ENCODE assay signal across 17 cellular contexts in genomic region chr11:33307984-33308383, GRCh38. TPM values are rescaled to one million over a fixed set of nuclear protein-coding genes. Genes with fewer than 3 reads are reported as not detected.
DNase-seq lines count a peak whose midpoint lies in the region; ATAC-seq and TF ChIP-seq lines count a peak whose summit lies in the region.
"Had no signal": no experiment of that assay in that cellular context is flagged by ENCODE, and none has a peak within 500 bp of the region (broad histone marks: within the 10 kb centered on the region; RNA-seq: fewer than 3 reads in every experiment).

No MANE protein-coding gene starts in this region.

- no peaks in the 10 kb centered on the region for H3K9me3 Mint-ChIP-seq in brain
- H3K9me3 Mint-ChIP-seq in naive thymus-derived CD8-positive, alpha-beta T cell, result no peaks in the 10 kb centered on the region
- no peaks in the 10 kb centered on the region for H3K9me3 Mint-ChIP-seq in activated CD8-positive, alpha-beta T cell treated with anti-CD3 and anti-CD28 coated beads for 36 hours

- POLR2A ChIA-PET in naive thymus-derived CD8-positive, alpha-beta T cell (lab: Charles Lee), result no interaction called here
- POLR2A ChIA-PET in activated CD8-positive, alpha-beta T cell treated with anti-CD3 and anti-CD28 coated beads for 36 hours (lab: Charles Lee), result no interaction called here

- DNase-seq in EL (peak; percentile 40), NCI-H1694 (lab: John Stamatoyannopoulos, UW) (peak; percentile 11), myocyte (ENCODE audit: low read depth) (peak; percentile 47), NCI-H1436 treated with DMSO at 0.1 percent for 48 hours (lab: John Stamatoyannopoulos, UW) (no peak), MV-4-11 (lab: John Stamatoyannopoulos, UW) (no peak)
- no peak for DNase-seq in naive thymus-derived CD8-positive, alpha-beta T cell
- no peak for DNase-seq in activated CD8-positive, alpha-beta T cell treated with anti-CD3 and anti-CD28 coated beads for 36 hours
- DNase-seq: central memory CD4-positive, alpha-beta T cell; foreskin melanocyte; left ventricle myocardium superior; NCI-H2029 treated with DMSO at 0.1 percent for 48 hours; ovary; RPMI8226; stimulated activated CD4-positive, alpha-beta T cell treated with anti-CD3 and anti-CD28 coated beads, Interleukin-4, amount 100 ng/mL, for 4 hours; stimulated activated CD8-positive, alpha-beta memory T cell treated with anti-CD3 and anti-CD28 coated beads, Interleukin-4, amount 100 ng/mL, for 48 hours; T-helper 1 cell had no signal

- H3K27me3 Mint-ChIP-seq in brain, result no peaks in the 10 kb centered on the region
- no peaks in the 10 kb centered on the region for H3K27me3 Mint-ChIP-seq in naive thymus-derived CD8-positive, alpha-beta T cell
- no peaks in the 10 kb centered on the region for H3K27me3 Mint-ChIP-seq in activated CD8-positive, alpha-beta T cell treated with anti-CD3 and anti-CD28 coated beads for 36 hours

- H3K4me1 Mint-ChIP-seq in brain, result peaks cover 45% of the 10 kb centered on the region
- peaks cover 31 to 58% (median 50%) of the 10 kb centered on the region in 4 donors for H3K4me1 Mint-ChIP-seq in naive thymus-derived CD8-positive, alpha-beta T cell
- peaks cover 37% of the 10 kb centered on the region for H3K4me1 Mint-ChIP-seq in activated CD8-positive, alpha-beta T cell treated with anti-CD3 and anti-CD28 coated beads for 36 hours (ENCODE audit: low read depth)

- peak overlapping the region in 2 of 5 experiments; percentile 6 to 9 for H3K4me3 Mint-ChIP-seq in brain
- peak overlapping the region in 1 of 10 donors; percentile 26 for H3K4me3 Mint-ChIP-seq in naive thymus-derived CD8-positive, alpha-beta T cell
- no peak overlapping the region for H3K4me3 Mint-ChIP-seq in activated CD8-positive, alpha-beta T cell treated with anti-CD3 and anti-CD28 coated beads for 36 hours

- no peak for TF ChIP-seq CTCF in brain (conservative IDR thresholded peaks at IDR 0.05)
- no peak for TF ChIP-seq CTCF in activated CD8-positive, alpha-beta T cell treated with anti-CD3 and anti-CD28 coated beads for 36 hours (IDR thresholded peaks at IDR 0.05)

- CTCF ChIA-PET in activated CD8-positive, alpha-beta T cell treated with anti-CD3 and anti-CD28 coated beads for 36 hours (lab: Charles Lee), result no interaction called here

- H3K27ac Mint-ChIP-seq in brain, result peak overlapping the region; percentile 2 to 58 (median 31)
- H3K27ac Mint-ChIP-seq in naive thymus-derived CD8-positive, alpha-beta T cell, result peak overlapping the region in 2 of 10 donors; percentile 8 to 31
- H3K27ac Mint-ChIP-seq in activated CD8-positive, alpha-beta T cell treated with anti-CD3 and anti-CD28 coated beads for 36 hours, result no peak overlapping the region

- no peak for ATAC-seq in naive thymus-derived CD8-positive, alpha-beta T cell
- ATAC-seq in activated CD8-positive, alpha-beta T cell treated with anti-CD3 and anti-CD28 coated beads for 36 hours, result no peak
- ATAC-seq: left ventricle myocardium superior had no signal

- H3K36me3 Mint-ChIP-seq in brain, result peaks cover 45% of the 10 kb centered on the region
- H3K36me3 Mint-ChIP-seq in naive thymus-derived CD8-positive, alpha-beta T cell, result peaks cover 0 to 21% (median 0%) of the 10 kb centered on the region in 3 donors
- peaks cover 8% of the 10 kb centered on the region for H3K36me3 Mint-ChIP-seq in activated CD8-positive, alpha-beta T cell treated with anti-CD3 and anti-CD28 coated beads for 36 hours (ENCODE audit: low read depth)

- intact Hi-C loops in activated CD8-positive, alpha-beta T cell treated with anti-CD3 and anti-CD28 coated beads for 36 hours (cut with micrococcal nuclease), result no loop called here

RNA-seq across cellular contexts. Expression of gene HIPK3, which starts 50.8 kb away (rescaled TPM):
- polyA plus RNA-seq in brain (ENCODE audit: insufficient read depth, low read depth, low replicate concordance), result 5.3 TPM
- total RNA-seq in myocyte, result 166 and 185 TPM in 2 replicates
- 34.1 TPM for polyA plus RNA-seq in myocyte (2012)
- 10 to 100 TPM; 82.4 to 84.0 TPM for total RNA-seq in naive thymus-derived CD8-positive, alpha-beta T cell
- polyA plus RNA-seq in naive thymus-derived CD8-positive, alpha-beta T cell, result 10 to 100 TPM; 22.1 to 29.9 (median 25.6) TPM
- total RNA-seq in activated CD8-positive, alpha-beta T cell treated with anti-CD3 and anti-CD28 coated beads for 36 hours, result 10 to 100 TPM; 27.3 to 28.2 TPM

Comparison
In these comparisons a context has a peak if more than half of its experiments do, and no peak if none do; other contexts are left out.
1. DNase-seq: peak in EL (single experiment), NCI-H1694 (single experiment) and myocyte (single experiment); none in NCI-H1436 treated with DMSO at 0.1 percent for 48 hours (single experiment), naive thymus-derived CD8-positive, alpha-beta T cell (0 of 10), MV-4-11 (single experiment) and activated CD8-positive, alpha-beta T cell treated with anti-CD3 and anti-CD28 coated beads for 36 hours (single experiment).